1 cellular context compared by ENCODE assay signal in genomic region chr6:26473758-26474438, GRCh38.
TF ChIP-seq lines count a peak whose summit lies in the region.

No MANE protein-coding gene starts in this region.

TF ChIP-seq in HEK293, 187 proteins besides CTCF, POLR2A, EP300 and RAD21 (continued from another document):
- no peak for TF ChIP-seq ZNF341 (tag by site-specific recombination; IDR thresholded peaks at IDR 0.05; ENCODE audit: low read depth)
- 0 out of 2 replicates have a peak, but pooled peaks have one; percentile 57 for TF ChIP-seq ZNF549 (tag by site-specific recombination; IDR thresholded peaks at IDR 0.05)
- no peak for TF ChIP-seq BCL6B (tag by site-specific recombination; IDR thresholded peaks at IDR 0.05)
- TF ChIP-seq ZNF776 (tag by site-specific recombination; IDR thresholded peaks at IDR 0.05; ENCODE audit: borderline replicate concordance): no peak
- peak; percentile 96 for TF ChIP-seq ZBTB48 (tag by site-specific recombination; IDR thresholded peaks at IDR 0.05)
- peak; percentile 79 for TF ChIP-seq ZBTB17 (tag by site-specific recombination; IDR thresholded peaks at IDR 0.05)
- no peak for TF ChIP-seq ZNF202 (tag by site-specific recombination; IDR thresholded peaks at IDR 0.05; ENCODE audit: borderline replicate concordance)
- TF ChIP-seq OVOL3 (tag by site-specific recombination; IDR thresholded peaks at IDR 0.05): no peak
- peak; percentile 80 for TF ChIP-seq ZNF664 (tag by site-specific recombination; IDR thresholded peaks at IDR 0.05)
- peak; percentile 71 for TF ChIP-seq SP2 (tag by site-specific recombination; IDR thresholded peaks at IDR 0.05)
- TF ChIP-seq ZNF266 (tag by site-specific recombination; IDR thresholded peaks at IDR 0.05; ENCODE audit: low read depth): no peak
- TF ChIP-seq ZNF518A (tag by site-specific recombination; conservative IDR thresholded peaks at IDR 0.05; ENCODE audit: low read depth): 0 out of 2 replicates have a peak, but pooled peaks have one; percentile 18
- TF ChIP-seq FEZF1 (tag by site-specific recombination; IDR thresholded peaks at IDR 0.05): peak; percentile 44; the same call in 1 of the 2 replicates
- TF ChIP-seq ZBTB8A (tag by site-specific recombination; IDR thresholded peaks at IDR 0.05): no peak
- no peak for TF ChIP-seq ZNF544 (tag by site-specific recombination; IDR thresholded peaks at IDR 0.05)
- no peak for TF ChIP-seq PBX3 (CRISPR knock-in tag; IDR thresholded peaks at IDR 0.05)
- peak; percentile 36; the same call in 1 of the 2 replicates for TF ChIP-seq ZNF10 (tag by site-specific recombination; IDR thresholded peaks at IDR 0.05)
- TF ChIP-seq ZNF169 (tag by site-specific recombination; IDR thresholded peaks at IDR 0.05): no peak
- no peak for TF ChIP-seq ZNF830 (tag by site-specific recombination; IDR thresholded peaks at IDR 0.05; ENCODE audit: low read depth)
- TF ChIP-seq ZNF580 (tag by site-specific recombination; IDR thresholded peaks at IDR 0.05): no peak
- no peak for TF ChIP-seq ZNF558 (tag by site-specific recombination; IDR thresholded peaks at IDR 0.05)
- TF ChIP-seq SP3 (tag by site-specific recombination; IDR thresholded peaks at IDR 0.05): peak; percentile 33; the same call in 1 of the 2 replicates
- no peak for TF ChIP-seq ZNF324 (tag by site-specific recombination; IDR thresholded peaks at IDR 0.05)
- 0 out of 2 replicates have a peak, but pooled peaks have one; percentile 36 for TF ChIP-seq ZNF2 (tag by site-specific recombination; IDR thresholded peaks at IDR 0.05)
- TF ChIP-seq ZNF335 (tag by site-specific recombination; conservative IDR thresholded peaks at IDR 0.05): peak; percentile 58; the same call in 1 of the 2 replicates
- TF ChIP-seq ZNF701 (tag by site-specific recombination; IDR thresholded peaks at IDR 0.05): no peak
- TF ChIP-seq ZNF366 (tag by site-specific recombination; conservative IDR thresholded peaks at IDR 0.05): no peak; the same call in 1 of the 2 replicates
